Comparison of ENCODE assay signal across 18 cellular contexts in genomic region chr19:31166206-31166605, GRCh38.
DNase-seq lines count a peak whose midpoint lies in the region; ATAC-seq and TF ChIP-seq lines count a peak whose summit lies in the region.
"Had no signal": no experiment of that assay in that cellular context is flagged by ENCODE, and none has a peak within 500 bp of the region (broad histone marks: within the 10 kb centered on the region; RNA-seq: fewer than 3 reads in every experiment).

No MANE protein-coding gene starts in this region.

- H3K27me3 ChIP-seq in right atrium auricular region: no peaks in the 10 kb centered on the region
- H3K27me3 ChIP-seq in right cardiac atrium (ENCODE audit: control insufficient read depth, insufficient read depth): no peaks in the 10 kb centered on the region
- no peaks in the 10 kb centered on the region for H3K27me3 ChIP-seq in neural cell (ENCODE audit: insufficient read depth, low read depth, low read length)
- H3K27me3 ChIP-seq in testis: no peaks in the 10 kb centered on the region
- no peaks in the 10 kb centered on the region for H3K27me3 ChIP-seq in ascending aorta
- H3K27me3 ChIP-seq: BLaER1 had no signal

- peak overlapping the region; percentile 22 for H3K27ac Mint-ChIP-seq in mesothelial cell of epicardium
- no peak overlapping the region for H3K27ac Mint-ChIP-seq in activated naive CD4-positive, alpha-beta T cell treated with anti-CD3 and anti-CD28 coated beads for 36 hours
- H3K27ac Mint-ChIP-seq: CD8-positive, alpha-beta T cell had no signal

- TF ChIP-seq CTCF in right atrium auricular region (IDR thresholded peaks at IDR 0.05) (no peak), mesothelial cell of epicardium (IDR thresholded peaks at IDR 0.05; ENCODE audit: unreplicated experiment) (no peak), neural cell (IDR thresholded peaks at IDR 0.05; ENCODE audit: poor library complexity, severe bottlenecking) (no peak), testis (IDR thresholded peaks at IDR 0.05) (no peak), ascending aorta (IDR thresholded peaks at IDR 0.05) (no peak)

- H3K4me1 ChIP-seq in right atrium auricular region (no peaks in the 10 kb centered on the region), right cardiac atrium (ENCODE audit: control insufficient read depth, insufficient read depth, low read length) (no peaks in the 10 kb centered on the region), testis (no peaks in the 10 kb centered on the region), ascending aorta (no peaks in the 10 kb centered on the region)
- H3K4me1 ChIP-seq: BLaER1 had no signal

- H3K27ac ChIP-seq in right atrium auricular region: no peak overlapping the region
- H3K27ac ChIP-seq in right cardiac atrium (ENCODE audit: low read length): no peak overlapping the region
- H3K27ac ChIP-seq in neural cell (ENCODE audit: low read length): no peak overlapping the region
- no peak overlapping the region for H3K27ac ChIP-seq in testis
- H3K27ac ChIP-seq in ascending aorta: no peak overlapping the region
- H3K27ac ChIP-seq: BLaER1, GM23248 had no signal

- no peak for TF ChIP-seq EP300 in neural cell (conservative IDR thresholded peaks at IDR 0.05; ENCODE audit: poor library complexity, severe bottlenecking)

- H3K4me2 ChIP-seq in neural cell (ENCODE audit: low read length): peak overlapping the region; percentile 24
- H3K4me2 ChIP-seq: BLaER1 had no signal

- no peak for ATAC-seq in right cardiac atrium
- ATAC-seq: CD8-positive, alpha-beta T cell; GM12878 had no signal

- H3K4me3 ChIP-seq in right atrium auricular region: no peak overlapping the region
- no peak overlapping the region for H3K4me3 ChIP-seq in right cardiac atrium (ENCODE audit: low read length)
- H3K4me3 ChIP-seq in neural cell (ENCODE audit: low read length): no peak overlapping the region
- no peak overlapping the region for H3K4me3 ChIP-seq in testis
- no peak overlapping the region for H3K4me3 ChIP-seq in ascending aorta
- H3K4me3 ChIP-seq: BLaER1, GM12878, GM23248 had no signal

- H3K36me3 Mint-ChIP-seq in mesothelial cell of epicardium: no peaks in the 10 kb centered on the region
- H3K36me3 Mint-ChIP-seq in activated naive CD4-positive, alpha-beta T cell treated with anti-CD3 and anti-CD28 coated beads for 36 hours (ENCODE audit: low read depth): no peaks in the 10 kb centered on the region
- H3K36me3 Mint-ChIP-seq: CD8-positive, alpha-beta T cell had no signal

- no peak for TF ChIP-seq POLR2A in testis (IDR thresholded peaks at IDR 0.05)

- no peaks in the 10 kb centered on the region for H3K9me2 ChIP-seq in neural cell (ENCODE audit: insufficient read depth, low read length)

- no peak overlapping the region for H3K9ac ChIP-seq in neural cell (ENCODE audit: low read length)
- H3K9ac ChIP-seq: BLaER1, GM23248 had no signal

- no peaks in the 10 kb centered on the region for H3K27me3 Mint-ChIP-seq in mesothelial cell of epicardium (ENCODE audit: low read depth)
- peaks cover 46% of the 10 kb centered on the region for H3K27me3 Mint-ChIP-seq in activated naive CD4-positive, alpha-beta T cell treated with anti-CD3 and anti-CD28 coated beads for 36 hours (ENCODE audit: low read depth)

- H2AFZ ChIP-seq in neural cell (ENCODE audit: low read depth, low read length): no peak overlapping the region
- H2AFZ ChIP-seq: GM23248 had no signal

- DNase-seq in right atrium auricular region (ENCODE audit: low spot score): peak; percentile 23
- DNase-seq in right cardiac atrium: no peak
- no peak for DNase-seq in mesothelial cell of epicardium (ENCODE audit: low spot score in 2 of 2, unreplicated experiment in 2 of 2)
- no peak for DNase-seq in activated CD4-positive, alpha-beta T cell treated with anti-CD3 and anti-CD28 coated beads, Interleukin-2, amount 50 U/mL, for 4 hours
- DNase-seq in testis: no peak
- no peak for DNase-seq in ascending aorta (ENCODE audit: low spot score in 2 of 2)
- DNase-seq in activated naive CD4-positive, alpha-beta T cell treated with anti-CD3 and anti-CD28 coated beads for 36 hours: no peak
- DNase-seq: 8988T, Calu3, DMS53, DND-41, EL, GM23248, HCEC 1CT had no signal

- H3K9me3 ChIP-seq in right atrium auricular region: no peaks in the 10 kb centered on the region
- no peaks in the 10 kb centered on the region for H3K9me3 ChIP-seq in right cardiac atrium (ENCODE audit: control insufficient read depth, low read length)
- H3K9me3 ChIP-seq in neural cell (ENCODE audit: low read length): no peaks in the 10 kb centered on the region
- no peaks in the 10 kb centered on the region for H3K9me3 ChIP-seq in testis
- H3K9me3 ChIP-seq in ascending aorta: no peaks in the 10 kb centered on the region
- H3K9me3 ChIP-seq: BLaER1 had no signal

- no peaks in the 10 kb centered on the region for H3K79me2 ChIP-seq in neural cell (replicated peaks; ENCODE audit: insufficient read depth, low read length)

- no peaks in the 10 kb centered on the region for H4K20me1 ChIP-seq in neural cell (ENCODE audit: insufficient read depth)
- H4K20me1 ChIP-seq: BLaER1 had no signal

- peaks cover 5% of the 10 kb centered on the region for H3F3A ChIP-seq in neural cell (ENCODE audit: insufficient read depth, low read length, poor library complexity, severe bottlenecking)

- H3K4me1 Mint-ChIP-seq in mesothelial cell of epicardium: peaks cover 42% of the 10 kb centered on the region
- H3K4me1 Mint-ChIP-seq in activated naive CD4-positive, alpha-beta T cell treated with anti-CD3 and anti-CD28 coated beads for 36 hours (ENCODE audit: low read depth): peaks cover 7% of the 10 kb centered on the region

- H3K9me3 Mint-ChIP-seq in mesothelial cell of epicardium: no peaks in the 10 kb centered on the region
- H3K9me3 Mint-ChIP-seq in activated naive CD4-positive, alpha-beta T cell treated with anti-CD3 and anti-CD28 coated beads for 36 hours: no peaks in the 10 kb centered on the region
- H3K9me3 Mint-ChIP-seq: CD8-positive, alpha-beta T cell had no signal

- no peak for TF ChIP-seq RAD21 in neural cell (conservative IDR thresholded peaks at IDR 0.05)

- intact Hi-C loops in right cardiac atrium (cut with DNase I): no loop called here
- intact Hi-C loops in testis (cut with DNase I; ENCODE audit: low total_unique reads): no loop called here
- intact Hi-C loops in ascending aorta (cut with DNase I): no loop called here
- intact Hi-C loops in activated naive CD4-positive, alpha-beta T cell treated with anti-CD3 and anti-CD28 coated beads for 36 hours (cut with micrococcal nuclease): no loop called here

- 54% methylated on average over 2 of the region's 2 CpGs for WGBS in right cardiac atrium
- WGBS in testis, 2 donors: 65 to 85% methylated on average over 2 of the region's 2 CpGs

- H3K36me3 ChIP-seq in right atrium auricular region: no peaks in the 10 kb centered on the region
- H3K36me3 ChIP-seq in neural cell (ENCODE audit: insufficient read depth, low read length): no peaks in the 10 kb centered on the region
- no peaks in the 10 kb centered on the region for H3K36me3 ChIP-seq in testis (ENCODE audit: low read depth, missing control alignments)
- no peaks in the 10 kb centered on the region for H3K36me3 ChIP-seq in ascending aorta
- H3K36me3 ChIP-seq: BLaER1 had no signal

- CTCF ChIA-PET in activated naive CD4-positive, alpha-beta T cell treated with anti-CD3 and anti-CD28 coated beads for 36 hours (lab: Charles Lee): no interaction called here

- no peak overlapping the region for H3K4me3 Mint-ChIP-seq in mesothelial cell of epicardium
- no peak overlapping the region for H3K4me3 Mint-ChIP-seq in activated naive CD4-positive, alpha-beta T cell treated with anti-CD3 and anti-CD28 coated beads for 36 hours
- H3K4me3 Mint-ChIP-seq: CD8-positive, alpha-beta T cell had no signal

TF ChIP-seq in neural cell, 6 proteins besides CTCF, POLR2A, EP300 and RAD21:
- TF ChIP-seq EZH2 (IDR thresholded peaks at IDR 0.05; ENCODE audit: borderline replicate concordance, insufficient read depth, low read length, poor library complexity, severe bottlenecking): no peak
- no peak for TF ChIP-seq SMC3 (conservative IDR thresholded peaks at IDR 0.05; ENCODE audit: poor library complexity)
- no peak for TF ChIP-seq POLR2AphosphoS5 (IDR thresholded peaks at IDR 0.05)
- no peak for TF ChIP-seq MXI1 (conservative IDR thresholded peaks at IDR 0.05; ENCODE audit: poor library complexity, severe bottlenecking)
- TF ChIP-seq REST (IDR thresholded peaks at IDR 0.05; ENCODE audit: borderline replicate concordance): no peak
- TF ChIP-seq TAF1 (IDR thresholded peaks at IDR 0.05; ENCODE audit: low read depth): no peak
